11 cellular contexts compared by ENCODE assay signal in genomic region chr12:108859141-108859922, GRCh38. TPM values are rescaled to one million over a fixed set of nuclear protein-coding genes. Genes with fewer than 3 reads are reported as not detected.
DNase-seq lines count a peak whose midpoint lies in the region; ATAC-seq and TF ChIP-seq lines count a peak whose summit lies in the region.
"Not testable (repeated sequence)": the region's sequence is repeated elsewhere in the genome, so short reads cannot be mapped to it uniquely, and the experiment has no call there.
"Had no signal": no experiment of that assay in that cellular context is flagged by ENCODE, and none has a peak within 500 bp of the region (broad histone marks: within the 10 kb centered on the region; RNA-seq: fewer than 3 reads in every experiment).

No MANE protein-coding gene starts in this region.

- intact Hi-C loops in spleen (cut with DNase I; ENCODE audit: low total_unique reads) = not testable (repeated sequence)

- H3K4me1 ChIP-seq in GM23248 (ENCODE audit: insufficient read depth) (peaks cover 26% of the 10 kb centered on the region), OCI-LY3 (ENCODE audit: low read length) (peaks cover 56% of the 10 kb centered on the region), iPS-15b (ENCODE audit: control insufficient read depth, insufficient read depth, low read length) (peaks cover 16% of the 10 kb centered on the region), spleen (peaks cover 35 to 79% (median 66%) of the 10 kb centered on the region in 6 donors)

- TF ChIP-seq CTCF in 22Rv1 (IDR thresholded peaks at IDR 0.05); OCI-LY3 (IDR thresholded peaks at IDR 0.05; ENCODE audit: low read depth, low read length); brain (conservative IDR thresholded peaks at IDR 0.05); spleen (IDR thresholded peaks at IDR 0.05 in 8 of 11, conservative IDR thresholded peaks at IDR 0.05 in 3 of 11): not testable (repeated sequence)

- H3K4me3 ChIP-seq in GM23248 (0 out of 2 replicates have a peak overlapping the region, but pooled peaks have one; percentile 74), iPS-15b (ENCODE audit: low read depth, low read length) (peak overlapping the region; percentile 53), spleen (peak overlapping the region in 2 of 8 donors; percentile 66 to 90)
- not testable (repeated sequence) for H3K4me3 ChIP-seq in OCI-LY3 (ENCODE audit: low read length)

- H3K9me3 Mint-ChIP-seq in activated CD8-positive, alpha-beta T cell treated with anti-CD3 and anti-CD28 coated beads, Interleukin-2, amount 10 ng/mL, durations not matched to agents 7 days and 5 days (ENCODE audit: insufficient read depth); naive thymus-derived CD8-positive, alpha-beta T cell: not testable (repeated sequence)
- H3K9me3 Mint-ChIP-seq in brain = peaks cover 0 to 17% (median 13%) of the 10 kb centered on the region in 5 experiments

- not testable (repeated sequence) for TF ChIP-seq POLR2A in spleen (IDR thresholded peaks at IDR 0.05)

- ATAC-seq in activated CD8-positive, alpha-beta T cell treated with anti-CD3 and anti-CD28 coated beads, Interleukin-2, amount 10 ng/mL, durations not matched to agents 7 days and 5 days; naive thymus-derived CD8-positive, alpha-beta T cell: not testable (repeated sequence)

- CTCF ChIA-PET in activated CD8-positive, alpha-beta T cell treated with anti-CD3 and anti-CD28 coated beads, Interleukin-2, amount 10 ng/mL, durations not matched to agents 7 days and 5 days (lab: Charles Lee) = interaction anchor here (1.0 to 2.0 kb wide), 3 partner anchors 92 to 298 kb away, joined by 3 to 6 read pairs (median 4); partner anchors contain the start of gene SART3

- peaks cover 48% of the 10 kb centered on the region for H3K4me1 Mint-ChIP-seq in activated CD8-positive, alpha-beta T cell treated with anti-CD3 and anti-CD28 coated beads, Interleukin-2, amount 10 ng/mL, durations not matched to agents 7 days and 5 days (ENCODE audit: low read depth)
- peaks cover 45% of the 10 kb centered on the region for H3K4me1 Mint-ChIP-seq in brain
- peaks cover 18 to 66% (median 39%) of the 10 kb centered on the region in 4 donors for H3K4me1 Mint-ChIP-seq in naive thymus-derived CD8-positive, alpha-beta T cell

- not testable (repeated sequence) for H3K9me3 ChIP-seq in GM23248 (ENCODE audit: low read depth); OCI-LY3 (ENCODE audit: insufficient read depth, low read length); iPS-15b (ENCODE audit: control insufficient read depth, insufficient read depth, low read length); spleen

- POLR2A ChIA-PET in activated CD8-positive, alpha-beta T cell treated with anti-CD3 and anti-CD28 coated beads, Interleukin-2, amount 10 ng/mL, durations not matched to agents 7 days and 5 days (lab: Charles Lee) = interaction anchor here (0.7 to 3.2 kb wide), 3 partner anchors 20 to 230 kb away, joined by 3 to 27 read pairs (median 3); no protein-coding TSS in a partner anchor
- POLR2A ChIA-PET in naive thymus-derived CD8-positive, alpha-beta T cell (lab: Charles Lee) = interaction anchor here (0.6 to 2.5 kb wide), 2 partner anchors 21 to 299 kb away, joined by 3 to 15 read pairs; no protein-coding TSS in a partner anchor

- peaks cover 10% of the 10 kb centered on the region for H3K27me3 Mint-ChIP-seq in activated CD8-positive, alpha-beta T cell treated with anti-CD3 and anti-CD28 coated beads, Interleukin-2, amount 10 ng/mL, durations not matched to agents 7 days and 5 days (ENCODE audit: low read depth)
- not testable (repeated sequence) for H3K27me3 Mint-ChIP-seq in brain; naive thymus-derived CD8-positive, alpha-beta T cell

- 49% methylated on average over 6 of the region's 6 CpGs for WGBS in GM23248 (ENCODE audit: low coverage in 1 of 2, low lambda C conversion rate in 2 of 2, missing lambda C conversion rate in 2 of 2), 2 experiments
- WGBS in spleen, 5 donors = 38 to 49% (median 42%) methylated on average over 6 of the region's 6 CpGs

- H3K36me3 Mint-ChIP-seq in activated CD8-positive, alpha-beta T cell treated with anti-CD3 and anti-CD28 coated beads, Interleukin-2, amount 10 ng/mL, durations not matched to agents 7 days and 5 days (ENCODE audit: low read depth) = peaks cover 18% of the 10 kb centered on the region
- H3K36me3 Mint-ChIP-seq in brain = peaks cover 21% of the 10 kb centered on the region
- not testable (repeated sequence) for H3K36me3 Mint-ChIP-seq in naive thymus-derived CD8-positive, alpha-beta T cell

- H3K4me2 ChIP-seq in GM23248 (ENCODE audit: unreplicated experiment) = peak overlapping the region; percentile 75
- 0 out of 2 replicates have a peak overlapping the region, but pooled peaks have one; percentile 13 for H3K4me2 ChIP-seq in OCI-LY3 (ENCODE audit: low read length)

- H3K27ac Mint-ChIP-seq in activated CD8-positive, alpha-beta T cell treated with anti-CD3 and anti-CD28 coated beads, Interleukin-2, amount 10 ng/mL, durations not matched to agents 7 days and 5 days = peak overlapping the region; percentile 76
- H3K27ac Mint-ChIP-seq in brain = peak overlapping the region; percentile 30 to 84 (median 71)
- peak overlapping the region in 5 of 10 donors; percentile 67 to 94 (median 86) for H3K27ac Mint-ChIP-seq in naive thymus-derived CD8-positive, alpha-beta T cell

- H3K36me3 ChIP-seq in GM23248 (ENCODE audit: low read depth); OCI-LY3 (replicated peaks; ENCODE audit: low read depth, low read length); iPS-15b (ENCODE audit: control insufficient read depth, insufficient read depth, low read length); spleen: not testable (repeated sequence)

- peaks cover 33% of the 10 kb centered on the region for H3K79me2 ChIP-seq in GM23248 (ENCODE audit: insufficient read depth)
- peaks cover 28% of the 10 kb centered on the region for H3K79me2 ChIP-seq in OCI-LY3 (ENCODE audit: low read length)

- H3K4me3 Mint-ChIP-seq in activated CD8-positive, alpha-beta T cell treated with anti-CD3 and anti-CD28 coated beads, Interleukin-2, amount 10 ng/mL, durations not matched to agents 7 days and 5 days = peak overlapping the region; percentile 82
- peak overlapping the region; percentile 79 to 88 (median 86) for H3K4me3 Mint-ChIP-seq in brain
- peak overlapping the region; percentile 77 to 94 (median 88) for H3K4me3 Mint-ChIP-seq in naive thymus-derived CD8-positive, alpha-beta T cell

- not testable (repeated sequence) for H3K9me2 ChIP-seq in GM23248 (ENCODE audit: insufficient read depth)

- H3F3A ChIP-seq in GM23248 (ENCODE audit: insufficient read depth) = peaks cover 21% of the 10 kb centered on the region

- H3K27ac ChIP-seq in 22Rv1 (0 out of 2 replicates have a peak overlapping the region, but pooled peaks have one; percentile 17), GM23248 (peak overlapping the region; percentile 86; the same call in 1 of the 2 replicates), spleen (peak overlapping the region in 3 of 8 donors; percentile 14 to 95 (median 93))
- H3K27ac ChIP-seq in OCI-LY3 (ENCODE audit: low read length) = not testable (repeated sequence)

- H2AFZ ChIP-seq in GM23248 = peak overlapping the region; percentile 80
- H2AFZ ChIP-seq in OCI-LY3 (ENCODE audit: low read depth, low read length) = not testable (repeated sequence)

- in situ Hi-C loops in GM23248 (cut with MboI) = not testable (repeated sequence)

- DNase-seq in GM23248 (peak; percentile 15), spleen (peak; percentile 61)
- DNase-seq in activated CD8-positive, alpha-beta T cell treated with anti-CD3 and anti-CD28 coated beads, Interleukin-2, amount 10 ng/mL, durations not matched to agents 7 days and 5 days = not testable (repeated sequence)
- peak in 1 of 10 donors; percentile 14 for DNase-seq in naive thymus-derived CD8-positive, alpha-beta T cell

- not testable (repeated sequence) for H4K20me1 ChIP-seq in GM23248 (ENCODE audit: insufficient read depth)
- H4K20me1 ChIP-seq in OCI-LY3 (ENCODE audit: insufficient read depth, low read length) = peaks cover 15% of the 10 kb centered on the region; the same call in 1 of the 2 replicates

- H3K9ac ChIP-seq in GM23248 = peak overlapping the region; percentile 88
- H3K9ac ChIP-seq in OCI-LY3 (ENCODE audit: low read length); iPS-15b (ENCODE audit: low read depth, low read length): not testable (repeated sequence)

- H3K27me3 ChIP-seq in GM23248 (replicated peaks; ENCODE audit: insufficient read depth); iPS-15b (ENCODE audit: control insufficient read depth, insufficient read depth, low read length); spleen (replicated peaks in 1 of 7): not testable (repeated sequence)
- peaks cover 14% of the 10 kb centered on the region for H3K27me3 ChIP-seq in OCI-LY3 (ENCODE audit: low read depth, low read length)

RNA-seq across cellular contexts. Expression of gene SSH1, which starts 1.9 kb away (rescaled TPM):
- total RNA-seq in GM23248 (2014; rRNA removed; shearing (Covaris generic)) = 21.9 and 33.5 TPM in 2 replicates
- 44.0 and 49.0 TPM in 2 replicates for polyA plus RNA-seq in GM23248 (2016; fragmentation: Nextera tagmentation; extraction: Ambion mirVana)
- 10 to 100 TPM; 27.5 to 29.8 TPM for total RNA-seq in activated CD8-positive, alpha-beta T cell treated with anti-CD3 and anti-CD28 coated beads, Interleukin-2, amount 10 ng/mL, durations not matched to agents 7 days and 5 days
- polyA plus RNA-seq in brain (ENCODE audit: insufficient read depth, low read depth, low replicate concordance) = 9.9 TPM
- 10 to 100 TPM; 29.6 to 30.1 TPM for total RNA-seq in naive thymus-derived CD8-positive, alpha-beta T cell
- 1 to 10 TPM; 3.9 to 9.0 (median 6.0) TPM for polyA plus RNA-seq in naive thymus-derived CD8-positive, alpha-beta T cell
- 10 to 100 TPM; 32.2 to 71.3 (median 47.8) TPM for total RNA-seq in spleen
- polyA plus RNA-seq in spleen = 1 to 10 TPM; 1.7 to 8.6 (median 2.7) TPM

RNA-seq across cellular contexts. Expression of gene DAO, which starts 20.6 kb away (rescaled TPM):
- not detected in 2 replicates for total RNA-seq in GM23248 (2014; rRNA removed; shearing (Covaris generic))
- polyA plus RNA-seq in GM23248 (2016; fragmentation: Nextera tagmentation; extraction: Ambion mirVana) (not detected in 2 replicates), brain (ENCODE audit: insufficient read depth, low read depth, low replicate concordance) (0.78 TPM), spleen (not detected)
- not detected for total RNA-seq in activated CD8-positive, alpha-beta T cell treated with anti-CD3 and anti-CD28 coated beads, Interleukin-2, amount 10 ng/mL, durations not matched to agents 7 days and 5 days
- total RNA-seq in naive thymus-derived CD8-positive, alpha-beta T cell = not detected
- polyA plus RNA-seq in naive thymus-derived CD8-positive, alpha-beta T cell = not detected
- total RNA-seq in spleen = under 1 TPM in 1 of 7 donors, not detected in 6; 0.42 TPM
- total RNA-seq: activated naive CD4-positive, alpha-beta T cell treated with anti-CD3 and anti-CD28 coated beads, Interleukin-2, amount 50 U/mL, for 72 hours; left cardiac atrium had no signal
- polyA plus RNA-seq: neural cell had no signal
